ENCODE assay signal across 1 cellular context in genomic region chr1:21304488-21304887, GRCh38.
TF ChIP-seq lines count a peak whose summit lies in the region.

No MANE protein-coding gene starts in this region.

TF ChIP-seq in SK-N-SH treated with all-trans-retinoic acid at 6 μM for 48 hours, 23 proteins besides CTCF, POLR2A, EP300 and RAD21 (continued from another document):
- no peak for TF ChIP-seq CSRNP3 (CRISPR knock-in tag; IDR thresholded peaks at IDR 0.05)
- no peak for TF ChIP-seq ZFP30 (CRISPR knock-in tag; IDR thresholded peaks at IDR 0.05)
